ENCODE assay signal across 8 cellular contexts in the genomic region with DNA sequence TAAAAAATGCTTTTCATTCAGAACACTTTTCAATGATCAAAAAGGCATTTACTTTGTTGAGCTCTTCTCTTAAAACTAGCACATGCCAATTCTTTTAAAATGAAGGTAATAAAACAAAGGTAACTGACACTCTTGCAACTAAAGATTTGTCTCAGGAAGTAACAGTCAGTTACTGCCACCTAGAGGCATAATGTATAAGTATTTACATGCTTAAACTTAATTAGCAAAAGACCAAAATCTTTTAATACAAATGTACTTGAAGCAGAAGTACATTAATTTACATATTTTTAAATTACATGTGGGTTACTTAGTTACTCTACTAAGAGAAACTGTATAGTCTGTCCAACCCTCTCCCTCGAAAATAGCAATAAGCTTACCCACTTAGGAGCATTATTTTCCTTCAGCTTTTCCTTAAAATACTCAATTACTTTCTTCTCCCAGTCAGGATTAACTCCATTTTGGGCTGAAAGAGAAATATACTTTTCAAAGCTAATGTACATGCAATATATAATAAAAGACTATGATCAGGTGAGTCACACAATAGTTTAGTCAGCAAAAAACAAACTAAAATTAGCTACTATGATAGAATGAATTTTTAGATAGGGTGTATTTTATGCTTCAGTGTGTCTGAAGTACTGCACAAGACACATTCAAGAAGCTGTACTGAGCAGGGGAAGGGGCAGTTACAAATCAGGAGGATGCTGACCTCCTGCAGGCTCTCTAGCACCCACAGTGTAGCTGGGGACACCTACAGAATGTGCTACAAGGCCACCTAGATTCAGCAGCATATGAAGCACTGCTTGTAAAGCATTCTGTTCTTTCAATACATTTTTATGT. TPM values are rescaled to one million over a fixed set of nuclear protein-coding genes. Genes with fewer than 3 reads are reported as not detected.
DNase-seq lines count a peak whose midpoint lies in the region; ATAC-seq and TF ChIP-seq lines count a peak whose summit lies in the region.

No MANE protein-coding gene starts in this region.

- 56 to 87% (median 65%) methylated on average over 1 of the region's 1 CpG for WGBS in stomach, 5 donors

- ATAC-seq in GM18520 (IDR thresholded peaks at IDR 0.05; ENCODE audit: unreplicated experiment) (no peak), HG03280 (IDR thresholded peaks at IDR 0.05; ENCODE audit: unreplicated experiment) (no peak)

- H3K9me3 ChIP-seq in stomach: no peaks in the 10 kb centered on the region

- peak; percentile 68 for TF ChIP-seq CTCF in VCaP (conservative IDR thresholded peaks at IDR 0.05)
- TF ChIP-seq CTCF in stomach (IDR thresholded peaks at IDR 0.05): peak in 5 of 7 experiments; percentile 24 to 58 (median 38)

- H3K36me3 ChIP-seq in stomach: peaks cover 4 to 39% (median 37%) of the 10 kb centered on the region in 4 donors

- H3K27ac ChIP-seq in VCaP (no peak overlapping the region), stomach (no peak overlapping the region)

- TF ChIP-seq POLR2A in stomach (IDR thresholded peaks at IDR 0.05): no peak

- peaks cover 0 to 40% (median 19%) of the 10 kb centered on the region in 4 donors for H3K4me1 ChIP-seq in stomach

- DNase-seq in NCI-H2107 treated with DMSO at 0.1 percent for 48 hours (lab: John Stamatoyannopoulos, UW; ENCODE audit: unreplicated experiment) (peak; percentile 3), NCI-H2107 (lab: John Stamatoyannopoulos, UW) (no peak), glomerular visceral epithelial cell (ENCODE audit: extremely low spot score) (peak; percentile 35), stomach (no peak)

- TF ChIP-seq RAD21 in Ishikawa (IDR thresholded peaks at IDR 0.05; ENCODE audit: low read depth): peak; percentile 67

- intact Hi-C loops in stomach (cut with DNase I; ENCODE audit: low total_unique reads): loop anchor here (10.0 kb wide), 2 partner anchors 115 to 255 kb away; no protein-coding TSS in a partner anchor

- TF ChIP-seq EP300 in Ishikawa (IDR thresholded peaks at IDR 0.05; ENCODE audit: borderline replicate concordance): no peak
- no peak for TF ChIP-seq EP300 in stomach (IDR thresholded peaks at IDR 0.05)

- no peaks in the 10 kb centered on the region for H3K27me3 ChIP-seq in stomach

- no peak overlapping the region for H3K4me3 ChIP-seq in stomach

TF ChIP-seq in Ishikawa, 13 proteins besides CTCF, POLR2A, EP300 and RAD21:
- no peak for TF ChIP-seq CREB1 (IDR thresholded peaks at IDR 0.05; ENCODE audit: low read depth)
- TF ChIP-seq, protein P1, sequence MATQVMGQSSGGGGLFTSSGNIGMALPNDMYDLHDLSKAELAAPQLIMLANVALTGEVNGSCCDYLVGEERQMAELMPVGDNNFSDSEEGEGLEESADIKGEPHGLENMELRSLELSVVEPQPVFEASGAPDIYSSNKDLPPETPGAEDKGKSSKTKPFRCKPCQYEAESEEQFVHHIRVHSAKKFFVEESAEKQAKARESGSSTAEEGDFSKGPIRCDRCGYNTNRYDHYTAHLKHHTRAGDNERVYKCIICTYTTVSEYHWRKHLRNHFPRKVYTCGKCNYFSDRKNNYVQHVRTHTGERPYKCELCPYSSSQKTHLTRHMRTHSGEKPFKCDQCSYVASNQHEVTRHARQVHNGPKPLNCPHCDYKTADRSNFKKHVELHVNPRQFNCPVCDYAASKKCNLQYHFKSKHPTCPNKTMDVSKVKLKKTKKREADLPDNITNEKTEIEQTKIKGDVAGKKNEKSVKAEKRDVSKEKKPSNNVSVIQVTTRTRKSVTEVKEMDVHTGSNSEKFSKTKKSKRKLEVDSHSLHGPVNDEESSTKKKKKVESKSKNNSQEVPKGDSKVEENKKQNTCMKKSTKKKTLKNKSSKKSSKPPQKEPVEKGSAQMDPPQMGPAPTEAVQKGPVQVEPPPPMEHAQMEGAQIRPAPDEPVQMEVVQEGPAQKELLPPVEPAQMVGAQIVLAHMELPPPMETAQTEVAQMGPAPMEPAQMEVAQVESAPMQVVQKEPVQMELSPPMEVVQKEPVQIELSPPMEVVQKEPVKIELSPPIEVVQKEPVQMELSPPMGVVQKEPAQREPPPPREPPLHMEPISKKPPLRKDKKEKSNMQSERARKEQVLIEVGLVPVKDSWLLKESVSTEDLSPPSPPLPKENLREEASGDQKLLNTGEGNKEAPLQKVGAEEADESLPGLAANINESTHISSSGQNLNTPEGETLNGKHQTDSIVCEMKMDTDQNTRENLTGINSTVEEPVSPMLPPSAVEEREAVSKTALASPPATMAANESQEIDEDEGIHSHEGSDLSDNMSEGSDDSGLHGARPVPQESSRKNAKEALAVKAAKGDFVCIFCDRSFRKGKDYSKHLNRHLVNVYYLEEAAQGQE (IDR thresholded peaks at IDR 0.05; ENCODE audit: low read depth): no peak
- TF ChIP-seq, protein P2, sequence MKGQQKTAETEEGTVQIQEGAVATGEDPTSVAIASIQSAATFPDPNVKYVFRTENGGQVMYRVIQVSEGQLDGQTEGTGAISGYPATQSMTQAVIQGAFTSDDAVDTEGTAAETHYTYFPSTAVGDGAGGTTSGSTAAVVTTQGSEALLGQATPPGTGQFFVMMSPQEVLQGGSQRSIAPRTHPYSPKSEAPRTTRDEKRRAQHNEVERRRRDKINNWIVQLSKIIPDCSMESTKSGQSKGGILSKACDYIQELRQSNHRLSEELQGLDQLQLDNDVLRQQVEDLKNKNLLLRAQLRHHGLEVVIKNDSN (IDR thresholded peaks at IDR 0.05): no peak

RNA-seq across cellular contexts. Expression of a gene that starts 13.0 kb away (rescaled TPM):
- 10 to 100 TPM; 19.8 to 88.9 (median 50.9) TPM for total RNA-seq in stomach
- polyA plus RNA-seq in stomach: 10 to 100 TPM; 17.5 to 26.1 (median 21.8) TPM

RNA-seq across cellular contexts. Expression of a gene that starts 32.9 kb away (rescaled TPM):
- total RNA-seq in stomach: 10 to 100 TPM in 3 of 5 donors, 1 to 10 TPM in 2; 4.1 to 82.1 (median 17.2) TPM
- 10 to 100 TPM in 2 of 3 donors, 1 to 10 TPM in 1; 7.2 to 20.8 (median 12.4) TPM for polyA plus RNA-seq in stomach

Comparison
In these comparisons a context has a peak if more than half of its experiments do, and no peak if none do; other contexts are left out.
1. DNase-seq: peak in NCI-H2107 treated with DMSO at 0.1 percent for 48 hours (single experiment) and glomerular visceral epithelial cell (single experiment); none in NCI-H2107 (single experiment) and stomach (single experiment).